18 cellular contexts compared by ENCODE assay signal in genomic region chr3:59128685-59129084, GRCh38.
"Had no signal": no experiment of that assay in that cellular context is flagged by ENCODE, and none has a peak within 500 bp of the region (broad histone marks: within the 10 kb centered on the region; RNA-seq: fewer than 3 reads in every experiment).

No MANE protein-coding gene starts in this region.

- H3K27ac Mint-ChIP-seq: activated naive CD4-positive, alpha-beta T cell treated with anti-CD3 and anti-CD28 coated beads, Interleukin-2, amount 10 ng/mL, durations not matched to agents 7 days and 5 days; activated T-helper 17 cell treated with anti-CD3 and anti-CD28 coated beads, Interleukin-2, amount 50 U/mL, for 72 hours; natural killer cell had no signal

- ATAC-seq: activated T-helper 17 cell treated with anti-CD3 and anti-CD28 coated beads, Interleukin-2, amount 50 U/mL, for 72 hours; gastrocnemius medialis; left lobe of liver; natural killer cell had no signal

- H3K9me3 Mint-ChIP-seq: activated naive CD4-positive, alpha-beta T cell treated with anti-CD3 and anti-CD28 coated beads, Interleukin-2, amount 10 ng/mL, durations not matched to agents 7 days and 5 days; activated T-helper 17 cell treated with anti-CD3 and anti-CD28 coated beads, Interleukin-2, amount 50 U/mL, for 72 hours; natural killer cell had no signal

- H3K4me3 Mint-ChIP-seq: activated naive CD4-positive, alpha-beta T cell treated with anti-CD3 and anti-CD28 coated beads, Interleukin-2, amount 10 ng/mL, durations not matched to agents 7 days and 5 days; activated T-helper 17 cell treated with anti-CD3 and anti-CD28 coated beads, Interleukin-2, amount 50 U/mL, for 72 hours; natural killer cell had no signal

- H3K36me3 Mint-ChIP-seq: activated naive CD4-positive, alpha-beta T cell treated with anti-CD3 and anti-CD28 coated beads, Interleukin-2, amount 10 ng/mL, durations not matched to agents 7 days and 5 days; natural killer cell had no signal

- H3K9me3 ChIP-seq: gastrocnemius medialis, suprapubic skin, upper lobe of left lung had no signal

- H3K4me1 ChIP-seq: gastrocnemius medialis, upper lobe of left lung had no signal

- H3K27ac ChIP-seq: coronary artery, epithelial cell of prostate, gastrocnemius medialis, suprapubic skin, upper lobe of left lung had no signal

- DNase-seq: activated CD4-positive, alpha-beta T cell treated with anti-CD3 and anti-CD28 coated beads, Interleukin-2, amount 50 U/mL, for 1 hour; activated naive CD4-positive, alpha-beta T cell treated with anti-CD3 and anti-CD28 coated beads, Interleukin-2, amount 10 ng/mL, durations not matched to agents 7 days and 5 days; activated T-cell treated with anti-CD3 and anti-CD28 coated beads for 4 hours; effector memory CD4-positive, alpha-beta T cell; gastrocnemius medialis; islet precursor cell; mammary epithelial cell; natural killer cell; occipital lobe; stimulated activated CD4-positive, alpha-beta T cell treated with anti-CD3 and anti-CD28 coated beads, Interleukin-2, amount 100 ng/mL, for 48 hours; stimulated activated naive CD4-positive, alpha-beta T cell treated with Interleukin-2 at 50 U/mL for 16 hours; T-helper 2 cell; upper lobe of left lung had no signal

- H3K27me3 ChIP-seq: gastrocnemius medialis, suprapubic skin, upper lobe of left lung had no signal

- H3K36me3 ChIP-seq: gastrocnemius medialis, suprapubic skin, upper lobe of left lung had no signal

- H3K4me1 Mint-ChIP-seq: activated naive CD4-positive, alpha-beta T cell treated with anti-CD3 and anti-CD28 coated beads, Interleukin-2, amount 10 ng/mL, durations not matched to agents 7 days and 5 days; activated T-helper 17 cell treated with anti-CD3 and anti-CD28 coated beads, Interleukin-2, amount 50 U/mL, for 72 hours; natural killer cell had no signal

- H3K4me3 ChIP-seq: coronary artery, gastrocnemius medialis, suprapubic skin, upper lobe of left lung had no signal
